Comparison of ENCODE assay signal across 8 cellular contexts in genomic region chr15:79240036-79240435, GRCh38. TPM values are rescaled to one million over a fixed set of nuclear protein-coding genes. Genes with fewer than 3 reads are reported as not detected.
"Had no signal": no experiment of that assay in that cellular context is flagged by ENCODE, and none has a peak within 500 bp of the region (broad histone marks: within the 10 kb centered on the region; RNA-seq: fewer than 3 reads in every experiment).

No MANE protein-coding gene starts in this region.

- H3K9me3 Mint-ChIP-seq: IgD-negative memory B cell had no signal

- H3K36me3 Mint-ChIP-seq: IgD-negative memory B cell had no signal

- H3K4me3 Mint-ChIP-seq: IgD-negative memory B cell had no signal

- H3K27ac ChIP-seq: HL-60 had no signal

- H3K4me3 ChIP-seq: K562 had no signal

- H3K27ac Mint-ChIP-seq: IgD-negative memory B cell had no signal

- DNase-seq: IMR-90, KBM-7, KG1 had no signal

- ATAC-seq: HepG2, K562 had no signal

RNA-seq across cellular contexts. Expression of gene ANKRD34C, which starts 42.5 kb away (rescaled TPM):
- total RNA-seq: HepG2, HT-29, IMR-90, K562 had no signal
- polyA plus RNA-seq: HepG2, IgD-negative memory B cell, IMR-90 had no signal
